8 cellular contexts compared by ENCODE assay signal in genomic region chr4:106105697-106106096, GRCh38.
"Had no signal": no experiment of that assay in that cellular context is flagged by ENCODE, and none has a peak within 500 bp of the region (broad histone marks: within the 10 kb centered on the region; RNA-seq: fewer than 3 reads in every experiment).

No MANE protein-coding gene starts in this region.

- FAIRE-seq: G401.6, GM12878, GM12891, GM12892, GM18507, GM19239 had no signal

- H3K4me3 ChIP-seq: GM12878 had no signal

- DNase-seq: GDM1, GF-D8 had no signal
